Comparison of ENCODE assay signal across 21 cellular contexts in the genomic region with DNA sequence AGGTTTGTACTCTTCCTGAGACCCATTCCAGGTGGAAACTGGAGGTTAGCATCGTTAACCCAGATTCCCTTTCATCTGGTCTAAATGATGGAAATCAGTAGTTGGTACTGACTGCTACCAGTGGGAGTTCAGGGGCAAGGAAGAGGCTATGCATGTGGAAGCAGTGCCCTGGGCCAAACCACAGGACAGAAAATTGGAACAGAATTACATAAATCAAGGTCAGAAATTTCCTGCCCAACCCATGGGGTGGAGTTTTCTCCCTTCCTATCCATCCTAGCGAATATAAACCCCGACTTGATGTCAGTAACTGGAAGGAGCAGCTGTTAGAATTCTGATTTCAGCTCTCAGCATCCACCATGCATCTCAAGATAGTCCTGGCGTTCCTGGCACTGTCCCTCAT. TPM values are rescaled to one million over a fixed set of nuclear protein-coding genes. Genes with fewer than 3 reads are reported as not detected.
DNase-seq lines count a peak whose midpoint lies in the region; ATAC-seq and TF ChIP-seq lines count a peak whose summit lies in the region.
"Had no signal": no experiment of that assay in that cellular context is flagged by ENCODE, and none has a peak within 500 bp of the region (broad histone marks: within the 10 kb centered on the region; RNA-seq: fewer than 3 reads in every experiment).

A gene with protein sequence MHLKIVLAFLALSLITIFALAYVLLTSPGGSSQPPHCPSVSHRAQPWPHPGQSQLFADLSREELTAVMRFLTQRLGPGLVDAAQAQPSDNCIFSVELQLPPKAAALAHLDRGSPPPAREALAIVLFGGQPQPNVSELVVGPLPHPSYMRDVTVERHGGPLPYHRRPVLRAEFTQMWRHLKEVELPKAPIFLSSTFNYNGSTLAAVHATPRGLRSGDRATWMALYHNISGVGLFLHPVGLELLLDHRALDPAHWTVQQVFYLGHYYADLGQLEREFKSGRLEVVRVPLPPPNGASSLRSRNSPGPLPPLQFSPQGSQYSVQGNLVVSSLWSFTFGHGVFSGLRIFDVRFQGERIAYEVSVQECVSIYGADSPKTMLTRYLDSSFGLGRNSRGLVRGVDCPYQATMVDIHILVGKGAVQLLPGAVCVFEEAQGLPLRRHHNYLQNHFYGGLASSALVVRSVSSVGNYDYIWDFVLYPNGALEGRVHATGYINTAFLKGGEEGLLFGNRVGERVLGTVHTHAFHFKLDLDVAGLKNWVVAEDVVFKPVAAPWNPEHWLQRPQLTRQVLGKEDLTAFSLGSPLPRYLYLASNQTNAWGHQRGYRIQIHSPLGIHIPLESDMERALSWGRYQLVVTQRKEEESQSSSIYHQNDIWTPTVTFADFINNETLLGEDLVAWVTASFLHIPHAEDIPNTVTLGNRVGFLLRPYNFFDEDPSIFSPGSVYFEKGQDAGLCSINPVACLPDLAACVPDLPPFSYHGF (plus strand): TSS at position 310 of the 400 bp plus-strand sequence. CDS start 47 bp downstream, at position 357.

- TF ChIP-seq CTCF in left lung (IDR thresholded peaks at IDR 0.05) (no peak), colonic mucosa (IDR thresholded peaks at IDR 0.05) (no peak)

- ATAC-seq in left lung = no peak
- ATAC-seq: body of pancreas had no signal

- H3K4me1 ChIP-seq in adipocyte (ENCODE audit: control insufficient read depth, insufficient read depth, low read length) (peaks cover 69% of the 10 kb centered on the region), left lung (peaks cover 0 to 61% of the 10 kb centered on the region in 2 donors), stomach smooth muscle (ENCODE audit: control insufficient read depth, insufficient read depth, low read length) (peaks cover 5% of the 10 kb centered on the region), colonic mucosa (no peaks in the 10 kb centered on the region)

- H3K4me3 ChIP-seq in adipocyte (ENCODE audit: low read length) = peak within 1 kb of the TSS; percentile 27
- H3K4me3 ChIP-seq in left lung = no peak within 1 kb of the TSS
- no peak within 1 kb of the TSS for H3K4me3 ChIP-seq in stomach smooth muscle (ENCODE audit: low read length in 2 of 2)
- H3K4me3 ChIP-seq in colonic mucosa = no peak within 1 kb of the TSS
- H3K4me3 ChIP-seq: body of pancreas, hepatocyte had no signal

- H3K27me3 ChIP-seq in adipocyte (replicated peaks; ENCODE audit: control insufficient read depth, insufficient read depth, low read length) = no peaks in the 10 kb centered on the region
- no peaks in the 10 kb centered on the region for H3K27me3 ChIP-seq in left lung
- no peaks in the 10 kb centered on the region for H3K27me3 ChIP-seq in stomach smooth muscle (ENCODE audit: control insufficient read depth in 1 of 2, insufficient read depth in 2 of 2, low read length in 2 of 2)
- no peaks in the 10 kb centered on the region for H3K27me3 ChIP-seq in colonic mucosa
- H3K27me3 ChIP-seq: body of pancreas, hepatocyte had no signal

- H3K27ac ChIP-seq in left lung (peak within 1 kb of the TSS; percentile 1 to 7), stomach smooth muscle (ENCODE audit: low read length) (peak within 1 kb of the TSS; percentile 60), colonic mucosa (no peak within 1 kb of the TSS)
- H3K27ac ChIP-seq: body of pancreas, hepatocyte had no signal

- peak within 1 kb of the TSS; percentile 84 for H3K9ac ChIP-seq in adipocyte (ENCODE audit: low read length)
- no peak within 1 kb of the TSS for H3K9ac ChIP-seq in stomach smooth muscle (ENCODE audit: low read length in 2 of 2)
- no peak within 1 kb of the TSS for H3K9ac ChIP-seq in colonic mucosa (ENCODE audit: low read depth in 2 of 2, low read length in 2 of 2)
- H3K9ac ChIP-seq: SK-N-SH had no signal

- DNase-seq in GM04503 (ENCODE audit: low read depth) (peak; percentile 16), adipocyte (ENCODE audit: low read depth) (no peak), left lung (no peak), colonic mucosa (no peak), OCI-M2 (lab: John Stamatoyannopoulos, UW; ENCODE audit: unreplicated experiment) (no peak), amygdala (lab: John Stamatoyannopoulos, UW) (no peak)
- DNase-seq: activated B cell treated with CpG ODN at 0.5 μM for 24 hours; activated CD4-positive, alpha-beta T cell treated with anti-CD3 and anti-CD28 coated beads, Interleukin-2, amount 50 U/mL, for 48 hours; activated naive CD4-positive, alpha-beta T cell; activated T-cell treated with anti-CD3 and anti-CD28 coated beads for 4 hours; AML-193; body of pancreas; COR-L47; endodermal cell; HCEC 1CT; NCI-H1092 treated with DMSO at 0.1 percent for 48 hours; NCI-H2029; SK-N-SH; stimulated activated CD8-positive, alpha-beta memory T cell treated with anti-CD3 and anti-CD28 coated beads, Interleukin-4, amount 100 ng/mL, for 48 hours had no signal

- intact Hi-C loops in left lung (cut with DNase I) (loop anchor here in 1 of 2 donors (10.0 kb wide), 1 partner anchor 91 kb away; no protein-coding TSS in a partner anchor), colonic mucosa (cut with DNase I) (no loop called here)

- H3K36me3 ChIP-seq in adipocyte (ENCODE audit: control insufficient read depth, insufficient read depth, low read length, severe bottlenecking) = peaks cover 57% of the 10 kb centered on the region
- H3K36me3 ChIP-seq in left lung = peaks cover 8 to 67% of the 10 kb centered on the region in 2 donors
- peaks cover 30 to 46% of the 10 kb centered on the region in 2 donors for H3K36me3 ChIP-seq in stomach smooth muscle (ENCODE audit: control insufficient read depth in 2 of 2, insufficient read depth in 2 of 2, low read length in 2 of 2)
- peaks cover 10% of the 10 kb centered on the region for H3K36me3 ChIP-seq in colonic mucosa

- H3K9me3 ChIP-seq in adipocyte (ENCODE audit: control insufficient read depth, low read length) (no peaks in the 10 kb centered on the region), left lung (no peaks in the 10 kb centered on the region), stomach smooth muscle (ENCODE audit: control insufficient read depth in 2 of 2, low read length in 2 of 2) (no peaks in the 10 kb centered on the region), colonic mucosa (no peaks in the 10 kb centered on the region)
- H3K9me3 ChIP-seq: body of pancreas, SK-N-SH had no signal

RNA-seq across cellular contexts. Expression of the gene that starts here (rescaled TPM):
- total RNA-seq in left lung (1 to 10 TPM; 2.1 to 2.6 TPM), colonic mucosa (1 to 10 TPM in 1 of 2 donors, under 1 TPM in 1; 0.32 to 1.1 TPM)
